8 cellular contexts compared by ENCODE assay signal in the genomic region with DNA sequence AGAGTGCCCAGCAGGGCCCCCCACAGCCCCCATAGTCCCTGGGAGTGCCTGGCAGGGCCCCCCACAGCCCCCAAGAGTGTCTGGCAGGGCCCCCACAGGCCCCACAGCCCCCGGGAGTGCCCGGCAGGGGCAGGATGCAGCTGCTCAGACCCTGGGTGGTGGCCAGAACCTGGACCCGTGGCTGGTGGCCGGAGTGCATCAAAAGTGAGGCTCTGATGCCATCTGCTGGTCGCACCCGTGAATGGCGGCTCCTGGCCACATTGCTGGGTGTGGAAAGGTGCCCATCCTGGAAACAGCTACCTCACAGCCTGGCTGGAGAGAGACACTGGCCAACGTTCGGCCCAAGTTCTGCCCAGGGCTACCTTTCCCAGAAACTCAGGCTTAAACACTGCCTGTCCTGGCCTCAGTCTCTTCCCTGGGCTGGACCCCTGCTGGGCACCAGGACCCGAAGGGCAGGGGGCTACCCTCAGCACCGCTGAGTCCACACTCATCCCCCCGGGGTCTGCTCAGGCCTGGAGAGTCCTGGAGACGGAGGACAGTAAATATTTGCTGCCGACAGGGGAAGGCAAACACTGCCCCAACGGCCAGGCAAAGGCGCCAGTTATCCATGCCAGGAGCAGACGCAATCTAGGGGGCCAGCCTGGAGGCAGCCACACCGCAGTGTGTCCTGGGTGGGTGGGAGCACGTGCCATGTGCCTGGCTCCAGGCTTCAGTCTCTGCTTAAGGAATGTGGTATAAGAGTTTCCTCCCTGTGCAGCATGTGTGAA. TPM values are rescaled to one million over a fixed set of nuclear protein-coding genes. Genes with fewer than 3 reads are reported as not detected.
A peak's percentile ranks its signal among the peaks of the same experiment; 100 is the strongest.
DNase-seq lines count a peak whose midpoint lies in the region; ATAC-seq and TF ChIP-seq lines count a peak whose summit lies in the region.

No MANE protein-coding gene starts in this region.

- 18 to 26% (median 26%) methylated on average over 18 to 19 of the region's 19 CpGs for WGBS in psoas muscle, 3 donors

- DNase-seq in HCEC 1CT = peak; percentile 18
- DNase-seq in SK-MEL-5 (ENCODE audit: low read depth, low spot score) = peak; percentile 74
- peak; percentile 70 for DNase-seq in activated naive CD8-positive, alpha-beta T cell treated with anti-CD3 and anti-CD28 coated beads, Interleukin-2, amount 50 U/mL, for 24 hours
- DNase-seq in cardiac muscle cell (ENCODE audit: low read depth in 1 of 2, low spot score in 1 of 2) = peak; percentile 68 to 81
- DNase-seq in psoas muscle = peak; percentile 73 to 87
- DNase-seq in NCI-H524 treated with DMSO at 0.1 percent for 48 hours (lab: John Stamatoyannopoulos, UW) = no peak

- no peaks in the 10 kb centered on the region for H3K9me3 Mint-ChIP-seq in activated naive CD8-positive, alpha-beta T cell treated with anti-CD3 and anti-CD28 coated beads, Interleukin-2, amount 50 U/mL, for 24 hours

- H3K27ac ChIP-seq in C4-2B = peak overlapping the region; percentile 60
- no peak overlapping the region for H3K27ac ChIP-seq in cardiac muscle cell
- no peak overlapping the region for H3K27ac ChIP-seq in psoas muscle

- no peak overlapping the region for H3K27ac Mint-ChIP-seq in activated naive CD8-positive, alpha-beta T cell treated with anti-CD3 and anti-CD28 coated beads, Interleukin-2, amount 50 U/mL, for 24 hours

- H3K4me3 Mint-ChIP-seq in activated naive CD8-positive, alpha-beta T cell treated with anti-CD3 and anti-CD28 coated beads, Interleukin-2, amount 50 U/mL, for 24 hours = no peak overlapping the region

- H3K27me3 Mint-ChIP-seq in activated naive CD8-positive, alpha-beta T cell treated with anti-CD3 and anti-CD28 coated beads, Interleukin-2, amount 50 U/mL, for 24 hours = no peaks in the 10 kb centered on the region

- ATAC-seq in activated naive CD8-positive, alpha-beta T cell treated with anti-CD3 and anti-CD28 coated beads, Interleukin-2, amount 50 U/mL, for 24 hours = peak; percentile 26
- ATAC-seq in psoas muscle (peak; percentile 69 to 83 (median 77)), HG03565 (IDR thresholded peaks at IDR 0.05; ENCODE audit: unreplicated experiment) (no peak)

- no peaks in the 10 kb centered on the region for H3K36me3 ChIP-seq in cardiac muscle cell
- no peaks in the 10 kb centered on the region for H3K36me3 ChIP-seq in psoas muscle (ENCODE audit: insufficient read depth in 1 of 2, low read depth in 1 of 2)

- H3K4me1 Mint-ChIP-seq in activated naive CD8-positive, alpha-beta T cell treated with anti-CD3 and anti-CD28 coated beads, Interleukin-2, amount 50 U/mL, for 24 hours = peaks cover 5% of the 10 kb centered on the region

- H3K27me3 ChIP-seq in cardiac muscle cell (no peaks in the 10 kb centered on the region), psoas muscle (ENCODE audit: insufficient read depth in 3 of 3, low read length in 2 of 3) (no peaks in the 10 kb centered on the region)

- H3K4me3 ChIP-seq in cardiac muscle cell = no peak overlapping the region
- H3K4me3 ChIP-seq in psoas muscle = no peak overlapping the region

- in situ Hi-C loops in SK-MEL-5 (cut with HindIII; ENCODE audit: low pct_unique_long_range_greater_than_20kb, low sequenced_read_pairs) = no loop called here

- H3K9me3 ChIP-seq in cardiac muscle cell (ENCODE audit: low read depth) = no peaks in the 10 kb centered on the region
- no peaks in the 10 kb centered on the region for H3K9me3 ChIP-seq in psoas muscle

- peaks cover 9% of the 10 kb centered on the region for H3K4me1 ChIP-seq in cardiac muscle cell (ENCODE audit: low read depth)
- peaks cover 2% of the 10 kb centered on the region for H3K4me1 ChIP-seq in psoas muscle

- TF ChIP-seq CTCF in C4-2B (conservative IDR thresholded peaks at IDR 0.05) (peak; percentile 92), cardiac muscle cell (IDR thresholded peaks at IDR 0.05; ENCODE audit: low read depth, low read length) (peak; percentile 83), psoas muscle (IDR thresholded peaks at IDR 0.05) (peak; percentile 79)

- intact Hi-C loops in psoas muscle (cut with DNase I) = no loop called here

- no peaks in the 10 kb centered on the region for H3K36me3 Mint-ChIP-seq in activated naive CD8-positive, alpha-beta T cell treated with anti-CD3 and anti-CD28 coated beads, Interleukin-2, amount 50 U/mL, for 24 hours (ENCODE audit: low read depth)

RNA-seq across cellular contexts. Expression of a gene that starts 4.4 kb away (rescaled TPM):
- not detected in 2 replicates for total RNA-seq in SK-MEL-5 (2014; rRNA removed; shearing (Covaris generic))
- polyA plus RNA-seq in SK-MEL-5 (2015; cell fraction: cytosol; rRNA removed) = not detected in 2 replicates
- polyA plus RNA-seq in SK-MEL-5 (2015; cell fraction: nucleus; rRNA removed) = not detected in 2 replicates
- total RNA-seq in cardiac muscle cell (not detected in 2 replicates), psoas muscle (not detected)
- polyA plus RNA-seq in cardiac muscle cell (not detected in 2 replicates), psoas muscle (1 to 10 TPM in 1 of 3 donors, under 1 TPM in 1, not detected in 1; 0.65 to 2.8 TPM)

RNA-seq across cellular contexts. Expression of a gene that starts 15.0 kb away (rescaled TPM):
- not detected in 2 replicates for total RNA-seq in SK-MEL-5 (2014; rRNA removed; shearing (Covaris generic))
- not detected in 2 replicates for polyA plus RNA-seq in SK-MEL-5 (2015; cell fraction: cytosol; rRNA removed)
- not detected in 2 replicates for polyA plus RNA-seq in SK-MEL-5 (2015; cell fraction: nucleus; rRNA removed)
- total RNA-seq in cardiac muscle cell (not detected in 2 replicates), psoas muscle (under 1 TPM in 1 of 4 donors, not detected in 3; 0.34 TPM)
- polyA plus RNA-seq in cardiac muscle cell (not detected in 2 replicates), psoas muscle (under 1 TPM in 1 of 3 donors, not detected in 2; 0.16 TPM)

RNA-seq across cellular contexts. Expression of a gene that starts 17.4 kb away (rescaled TPM):
- 0.03 and 0.27 TPM in 2 replicates for total RNA-seq in SK-MEL-5 (2014; rRNA removed; shearing (Covaris generic))
- 0.90 and 1.8 TPM in 2 replicates for polyA plus RNA-seq in SK-MEL-5 (2015; cell fraction: cytosol; rRNA removed)
- polyA plus RNA-seq in SK-MEL-5 (2015; cell fraction: nucleus; rRNA removed) = not detected in 2 replicates
- total RNA-seq in cardiac muscle cell (91.4 and 120 TPM in 2 replicates), psoas muscle (100 to 1,000 TPM in 3 of 4 donors, 10 to 100 TPM in 1; 60.2 to 471 (median 119) TPM)
- polyA plus RNA-seq in cardiac muscle cell (136 and 155 TPM in 2 replicates), psoas muscle (10 to 100 TPM in 2 of 3 donors, 1 to 10 TPM in 1; 5.9 to 38.4 (median 14.6) TPM)

Comparison
In these comparisons a context has a peak if more than half of its experiments do, and no peak if none do; other contexts are left out.
1. RNA of a gene that starts 17.4 kb away (total RNA-seq): 60.2 to 471 TPM in psoas muscle and 91.4 to 120 TPM in cardiac muscle cell; 0.03 to 0.27 TPM in SK-MEL-5; every median in the first group is over 10 times any median in the second.
2. Peak in every context shown above with its lines, with median percentiles within 50 percentile points of each other: CTCF ChIP-seq.